Comparison of ENCODE assay signal across 8 cellular contexts in the genomic region with DNA sequence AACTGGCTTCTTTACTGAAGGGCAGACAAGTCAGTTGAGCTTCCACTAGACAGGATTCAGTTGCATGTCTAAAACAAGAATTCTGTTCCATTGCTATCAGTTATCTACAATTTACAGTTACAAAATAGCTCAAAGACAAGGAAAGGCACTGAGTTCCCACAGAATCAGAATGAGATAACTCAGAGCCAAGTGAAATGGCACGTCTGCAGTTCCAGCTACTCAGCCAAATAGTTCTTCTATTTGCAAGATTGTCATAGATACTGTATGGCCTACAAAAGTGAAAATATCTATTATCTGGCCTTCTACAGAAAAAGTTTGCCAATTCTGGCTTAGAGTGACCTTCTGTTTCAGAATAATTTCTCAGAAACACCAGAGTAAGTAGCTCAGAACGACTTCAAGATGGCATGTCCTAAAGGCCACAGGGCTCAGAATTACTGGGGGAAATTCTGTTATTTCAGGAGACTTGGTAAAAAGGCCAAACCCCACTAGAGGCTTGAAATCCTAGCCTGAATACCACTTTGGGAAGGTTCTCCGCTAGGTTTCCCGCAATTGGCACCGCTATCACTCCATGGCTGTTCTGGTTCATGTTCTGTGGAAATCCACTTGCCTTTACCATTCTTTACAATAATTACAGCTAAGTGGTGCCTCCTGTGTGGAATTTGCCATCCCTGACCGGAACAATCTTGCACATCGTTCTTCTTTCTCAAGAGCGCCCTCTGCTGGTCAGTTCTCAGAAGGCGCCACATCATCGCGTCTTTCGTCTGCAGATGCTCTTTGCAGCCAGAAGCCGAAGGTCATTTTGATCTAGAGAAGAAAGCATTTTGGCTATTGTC. TPM values are rescaled to one million over a fixed set of nuclear protein-coding genes. Genes with fewer than 3 reads are reported as not detected.
A peak's percentile ranks its signal among the peaks of the same experiment; 100 is the strongest.
DNase-seq lines count a peak whose midpoint lies in the region; ATAC-seq and TF ChIP-seq lines count a peak whose summit lies in the region.

No MANE protein-coding gene starts in this region.

- H3K9me3 ChIP-seq in colonic mucosa (no peaks in the 10 kb centered on the region), liver (ENCODE audit: control insufficient read depth in 4 of 4, low read length in 3 of 4) (no peaks in the 10 kb centered on the region)

- no peak for DNase-seq in GM06990 (ENCODE audit: extremely low read depth, insufficient read length)
- peak; percentile 63 for DNase-seq in NCI-H510A treated with DMSO at 0.1 percent for 48 hours (lab: John Stamatoyannopoulos, UW)
- DNase-seq in activated CD4-positive, alpha-beta T cell treated with anti-CD3 and anti-CD28 coated beads for 48 hours, result peak; percentile 88
- peak; percentile 89 for DNase-seq in colonic mucosa
- peak; percentile 74 to 82 (median 79) for DNase-seq in stimulated activated CD4-positive, alpha-beta T cell treated with anti-CD3 and anti-CD28 coated beads, TNF-alpha, amount 100 ng/mL, for 24 hours (ENCODE audit: low read depth in 3 of 3)
- no peak for DNase-seq in GOT3 (lab: John Stamatoyannopoulos, UW)

- ATAC-seq in HG03280 (IDR thresholded peaks at IDR 0.05; ENCODE audit: unreplicated experiment), result peak; percentile 51

- 19% methylated on average over 13 of the region's 13 CpGs for WGBS in liver

- H3K27me3 ChIP-seq in GM06990 (replicated peaks; ENCODE audit: control insufficient read depth, insufficient read depth, low read length) (no peaks in the 10 kb centered on the region), colonic mucosa (no peaks in the 10 kb centered on the region), liver (ENCODE audit: control insufficient read depth in 4 of 4, insufficient read depth in 4 of 4, low read length in 3 of 4) (no peaks in the 10 kb centered on the region)

- intact Hi-C loops in colonic mucosa (cut with DNase I), result loop anchor here (5.0 to 10.0 kb wide), 2 partner anchors 194 to 696 kb away; no protein-coding TSS in a partner anchor

- TF ChIP-seq CTCF in GM06990 (IDR thresholded peaks at IDR 0.05; ENCODE audit: insufficient read depth, low read length, poor library complexity, severe bottlenecking) (peak; percentile 78), colonic mucosa (IDR thresholded peaks at IDR 0.05) (peak; percentile 96), liver (IDR thresholded peaks at IDR 0.05; ENCODE audit: low read depth, low read length, missing input control) (peak; percentile 86)

- TF ChIP-seq RAD21 in liver (IDR thresholded peaks at IDR 0.05), result peak; percentile 80 to 88

- no peaks in the 10 kb centered on the region for H3K4me1 ChIP-seq in colonic mucosa
- peaks cover 0 to 5% (median 1%) of the 10 kb centered on the region in 4 donors for H3K4me1 ChIP-seq in liver (ENCODE audit: control insufficient read depth in 4 of 4, insufficient read depth in 4 of 4, low read length in 3 of 4)

- no peak overlapping the region for H3K27ac ChIP-seq in colonic mucosa
- H3K27ac ChIP-seq in liver (ENCODE audit: low read depth in 1 of 2, low read length in 2 of 2), result no peak overlapping the region

- H3K36me3 ChIP-seq in GM06990 (ENCODE audit: control insufficient read depth, insufficient read depth, low read length) (no peaks in the 10 kb centered on the region), colonic mucosa (no peaks in the 10 kb centered on the region), liver (ENCODE audit: control insufficient read depth in 4 of 4, insufficient read depth in 3 of 4, low read depth in 1 of 4, low read length in 3 of 4) (no peaks in the 10 kb centered on the region)

- H3K9ac ChIP-seq in colonic mucosa (ENCODE audit: low read depth in 2 of 2, low read length in 2 of 2) (no peak overlapping the region), liver (ENCODE audit: low read depth in 1 of 2, low read length in 2 of 2) (no peak overlapping the region)

- H3K4me3 ChIP-seq in GM06990 (replicated peaks; ENCODE audit: low read depth, low read length) (no peak overlapping the region), colonic mucosa (no peak overlapping the region), liver (ENCODE audit: low read depth in 1 of 3, low read length in 3 of 3) (no peak overlapping the region)

TF ChIP-seq in liver, 16 proteins besides CTCF, POLR2A, EP300 and RAD21:
- no peak for TF ChIP-seq FOXA2 (IDR thresholded peaks at IDR 0.05)
- TF ChIP-seq RXRA (IDR thresholded peaks at IDR 0.05), result no peak
- TF ChIP-seq HNF4G (IDR thresholded peaks at IDR 0.05), result no peak
- TF ChIP-seq, protein P1, sequence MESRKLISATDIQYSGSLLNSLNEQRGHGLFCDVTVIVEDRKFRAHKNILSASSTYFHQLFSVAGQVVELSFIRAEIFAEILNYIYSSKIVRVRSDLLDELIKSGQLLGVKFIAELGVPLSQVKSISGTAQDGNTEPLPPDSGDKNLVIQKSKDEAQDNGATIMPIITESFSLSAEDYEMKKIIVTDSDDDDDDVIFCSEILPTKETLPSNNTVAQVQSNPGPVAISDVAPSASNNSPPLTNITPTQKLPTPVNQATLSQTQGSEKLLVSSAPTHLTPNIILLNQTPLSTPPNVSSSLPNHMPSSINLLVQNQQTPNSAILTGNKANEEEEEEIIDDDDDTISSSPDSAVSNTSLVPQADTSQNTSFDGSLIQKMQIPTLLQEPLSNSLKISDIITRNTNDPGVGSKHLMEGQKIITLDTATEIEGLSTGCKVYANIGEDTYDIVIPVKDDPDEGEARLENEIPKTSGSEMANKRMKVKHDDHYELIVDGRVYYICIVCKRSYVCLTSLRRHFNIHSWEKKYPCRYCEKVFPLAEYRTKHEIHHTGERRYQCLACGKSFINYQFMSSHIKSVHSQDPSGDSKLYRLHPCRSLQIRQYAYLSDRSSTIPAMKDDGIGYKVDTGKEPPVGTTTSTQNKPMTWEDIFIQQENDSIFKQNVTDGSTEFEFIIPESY (IDR thresholded peaks at IDR 0.05), result no peak
- no peak for TF ChIP-seq TAF1 (conservative IDR thresholded peaks at IDR 0.05)
- peak; percentile 13 for TF ChIP-seq NR2F2 (IDR thresholded peaks at IDR 0.05)
- TF ChIP-seq FOXA1 (IDR thresholded peaks at IDR 0.05), result no peak
- TF ChIP-seq SP1 (IDR thresholded peaks at IDR 0.05), result no peak
- peak; percentile 16 to 51 for TF ChIP-seq HNF4A (conservative IDR thresholded peaks at IDR 0.05)
- TF ChIP-seq GABPA (IDR thresholded peaks at IDR 0.05 in 1 of 2, conservative IDR thresholded peaks at IDR 0.05 in 1 of 2), result no peak
- no peak for TF ChIP-seq EGR1 (IDR thresholded peaks at IDR 0.05; ENCODE audit: low read depth in 2 of 2)
- no peak for TF ChIP-seq YY1 (IDR thresholded peaks at IDR 0.05)
- TF ChIP-seq, protein P2, sequence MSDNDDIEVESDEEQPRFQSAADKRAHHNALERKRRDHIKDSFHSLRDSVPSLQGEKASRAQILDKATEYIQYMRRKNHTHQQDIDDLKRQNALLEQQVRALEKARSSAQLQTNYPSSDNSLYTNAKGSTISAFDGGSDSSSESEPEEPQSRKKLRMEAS (IDR thresholded peaks at IDR 0.05), result no peak

RNA-seq across cellular contexts. Expression of a gene that starts 10.6 kb away (rescaled TPM):
- total RNA-seq in colonic mucosa (100 to 1,000 TPM; 157 to 181 TPM), liver (100 to 1,000 TPM in 1 of 2 donors, 10 to 100 TPM in 1; 21.6 to 119 TPM)
- 10 to 100 TPM; 52.5 to 80.6 TPM for polyA plus RNA-seq in liver

Comparison
In these comparisons a context has a peak if more than half of its experiments do, and no peak if none do; other contexts are left out.
1. DNase-seq: peak in NCI-H510A treated with DMSO at 0.1 percent for 48 hours (single experiment), activated CD4-positive, alpha-beta T cell treated with anti-CD3 and anti-CD28 coated beads for 48 hours (single experiment), colonic mucosa (single experiment) and stimulated activated CD4-positive, alpha-beta T cell treated with anti-CD3 and anti-CD28 coated beads, TNF-alpha, amount 100 ng/mL, for 24 hours (3 of 3); none in GM06990 (single experiment) and GOT3 (single experiment).
2. Peak in every context shown above with its lines, with median percentiles within 50 percentile points of each other: CTCF ChIP-seq.